8 cellular contexts compared by ENCODE assay signal in the genomic region with DNA sequence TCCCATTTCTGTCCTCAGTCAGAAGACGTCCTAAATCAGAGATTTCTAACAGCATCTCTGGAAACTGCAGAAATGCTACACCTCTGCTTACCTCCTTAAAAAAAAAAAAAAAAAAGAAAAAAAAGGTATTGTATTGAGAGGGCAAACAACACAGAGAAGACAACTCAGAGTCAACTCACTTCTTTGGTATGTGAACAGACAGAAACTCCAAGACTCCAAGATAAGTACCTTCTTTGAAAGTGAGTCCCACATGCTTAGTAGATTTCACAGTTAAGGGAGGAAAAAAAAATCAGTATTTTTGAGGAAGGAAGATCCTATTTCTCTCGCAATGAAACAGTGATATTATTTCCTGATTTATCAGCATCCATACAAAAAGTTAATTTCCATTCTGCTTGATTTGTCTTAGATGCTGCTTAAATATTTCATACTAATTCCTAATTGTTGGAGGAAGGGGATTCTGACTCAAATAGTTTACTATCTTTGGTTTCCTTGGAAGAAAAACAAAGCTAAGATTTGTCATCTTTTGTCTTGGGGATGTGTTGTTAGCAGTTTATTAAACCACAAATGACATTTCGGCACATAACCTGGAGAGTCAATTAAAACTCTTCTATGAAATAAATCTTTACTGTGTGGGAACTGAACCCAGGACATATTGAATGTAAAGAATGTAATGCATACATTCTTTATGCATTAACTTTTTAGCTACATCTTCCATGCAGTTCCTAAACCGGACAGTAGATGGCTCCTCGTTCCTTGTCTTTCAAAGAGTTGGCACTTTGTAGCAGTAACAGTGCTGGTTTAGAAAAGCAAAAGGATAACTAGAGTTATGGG. TPM values are rescaled to one million over a fixed set of nuclear protein-coding genes. Genes with fewer than 3 reads are reported as not detected.
A peak's percentile ranks its signal among the peaks of the same experiment; 100 is the strongest.
DNase-seq lines count a peak whose midpoint lies in the region; ATAC-seq, FAIRE-seq and TF ChIP-seq lines count a peak whose summit lies in the region.

No MANE protein-coding gene starts in this region.

- no peak for ATAC-seq in HG03469 (IDR thresholded peaks at IDR 0.05; ENCODE audit: unreplicated experiment)
- ATAC-seq in HG03442 (IDR thresholded peaks at IDR 0.05; ENCODE audit: unreplicated experiment), result no peak

- H3K27me3 ChIP-seq in Peyer's patch, result no peaks in the 10 kb centered on the region
- no peaks in the 10 kb centered on the region for H3K27me3 ChIP-seq in prostate gland (replicated peaks; ENCODE audit: insufficient read depth)

- TF ChIP-seq POLR2A in Peyer's patch (IDR thresholded peaks at IDR 0.05) (peak in 1 of 2 donors; percentile 13), prostate gland (IDR thresholded peaks at IDR 0.05) (no peak)

- H3K9me3 ChIP-seq in Peyer's patch (no peaks in the 10 kb centered on the region), prostate gland (no peaks in the 10 kb centered on the region)

- intact Hi-C loops in prostate gland (cut with DNase I), result loop anchor here (2.0 to 5.0 kb wide), 2 partner anchors 378 to 800 kb away; no protein-coding TSS in a partner anchor

- 37% methylated on average over 5 of the region's 5 CpGs for WGBS in prostate gland

- no peaks in the 10 kb centered on the region for H3K36me3 ChIP-seq in Peyer's patch
- no peaks in the 10 kb centered on the region for H3K36me3 ChIP-seq in prostate gland

- H3K4me3 ChIP-seq in Jurkat, Clone E6-1 (ENCODE audit: low read length), result no peak overlapping the region
- H3K4me3 ChIP-seq in Peyer's patch (no peak overlapping the region), prostate gland (no peak overlapping the region)

- peak; percentile 89 for FAIRE-seq in frontal cortex (lab: Jason Lieb, UNC)

- H3K27ac ChIP-seq in Peyer's patch (peak overlapping the region in 1 of 4 donors; percentile 20), prostate gland (no peak overlapping the region)

- peak; percentile 63 to 99 (median 98) for TF ChIP-seq CTCF in Peyer's patch (IDR thresholded peaks at IDR 0.05)
- peak; percentile 73 to 94 (median 88) for TF ChIP-seq CTCF in prostate gland (IDR thresholded peaks at IDR 0.05)

- peak; percentile 7 for DNase-seq in DMS 273 treated with DMSO at 0.1 percent for 48 hours (lab: John Stamatoyannopoulos, UW)
- DNase-seq in Jurkat, Clone E6-1 (ENCODE audit: low read depth, low spot score), result peak; percentile 78
- DNase-seq in Peyer's patch, result peak in 2 of 3 donors; percentile 83 to 93
- peak; percentile 64 for DNase-seq in activated gamma-delta T cell treated with anti-CD3 and anti-CD28 coated beads, Interleukin-2, amount 50 U/mL, for 16 hours (ENCODE audit: low read depth)
- peak; percentile 41 to 43 for DNase-seq in frontal cortex (ENCODE audit: low spot score in 2 of 2)
- DNase-seq in prostate gland (ENCODE audit: low spot score), result peak; percentile 85

- H3K4me1 ChIP-seq in Peyer's patch (peaks cover 0 to 47% (median 6%) of the 10 kb centered on the region in 4 donors), prostate gland (replicated peaks) (peaks cover 5% of the 10 kb centered on the region)

RNA-seq across cellular contexts. Expression of a gene that starts 4.7 kb away (rescaled TPM):
- polyA plus RNA-seq in Jurkat, Clone E6-1 (2012; ENCODE audit: insufficient read depth, insufficient read length), result 2.1 TPM
- total RNA-seq in Peyer's patch, result 10 to 100 TPM; 15.4 to 45.4 (median 28.0) TPM
- total RNA-seq in frontal cortex, result 48.1 TPM
- 10 to 100 TPM; 16.4 TPM for total RNA-seq in prostate gland

Comparison
In these comparisons a context has a peak if more than half of its experiments do, and no peak if none do; other contexts are left out.
1. DNase-seq: peak in every context shown above with its lines; median percentile 88 in Peyer's patch; 85 in prostate gland; 78 in Jurkat, Clone E6-1; 64 in activated gamma-delta T cell treated with anti-CD3 and anti-CD28 coated beads, Interleukin-2, amount 50 U/mL, for 16 hours; 42 in frontal cortex; 7 in DMS 273 treated with DMSO at 0.1 percent for 48 hours.